9 cellular contexts compared by ENCODE assay signal in the genomic region with DNA sequence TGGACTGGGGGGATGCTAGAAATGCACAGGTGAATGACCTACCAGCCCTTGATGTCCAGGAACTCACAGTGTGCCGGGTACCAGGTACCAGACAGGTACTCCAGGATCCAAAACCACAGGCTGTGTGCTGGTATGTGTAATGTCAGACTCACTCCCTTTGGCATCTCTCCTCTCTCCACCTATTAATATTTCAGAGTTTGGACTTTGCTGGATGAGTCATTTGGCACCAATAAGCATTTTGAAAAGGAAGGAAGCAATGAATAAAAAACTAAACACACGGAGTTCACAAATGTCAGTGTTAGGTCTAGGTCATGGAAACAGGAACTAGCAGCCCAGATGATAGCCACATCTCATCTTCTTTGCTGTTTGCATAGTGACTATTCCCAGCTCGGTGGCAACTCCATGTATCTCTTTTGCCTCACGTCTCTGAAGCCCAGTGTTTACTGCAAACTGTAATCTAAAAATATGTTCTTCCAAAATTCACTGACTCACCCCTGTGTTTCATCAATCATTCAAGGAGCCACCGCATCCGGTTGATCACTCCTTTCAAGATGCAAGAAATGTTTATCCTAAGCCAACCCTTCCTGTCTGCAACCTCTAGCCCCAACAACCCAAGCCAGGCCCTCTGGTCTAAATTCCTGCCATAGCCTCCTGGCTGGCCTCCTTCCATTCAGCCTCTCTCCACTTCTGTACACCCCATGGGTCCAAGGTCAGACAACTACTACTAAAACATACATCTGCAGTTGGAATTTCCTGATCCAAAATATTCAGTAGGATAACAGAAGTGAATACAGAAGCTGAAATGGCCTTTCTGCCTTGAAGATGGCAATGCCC. TPM values are rescaled to one million over a fixed set of nuclear protein-coding genes. Genes with fewer than 3 reads are reported as not detected.
DNase-seq lines count a peak whose midpoint lies in the region; ATAC-seq, FAIRE-seq and TF ChIP-seq lines count a peak whose summit lies in the region.
"Had no signal": no experiment of that assay in that cellular context is flagged by ENCODE, and none has a peak within 500 bp of the region (broad histone marks: within the 10 kb centered on the region; RNA-seq: fewer than 3 reads in every experiment).

No MANE protein-coding gene starts in this region.

- H3K4me2 ChIP-seq in GM23248 (ENCODE audit: unreplicated experiment), result peak overlapping the region; percentile 80

- H3K9me3 Mint-ChIP-seq in natural killer cell, result no peaks in the 10 kb centered on the region

- FAIRE-seq in RCC 7860 (lab: Jason Lieb, UNC) (peak; percentile 94), D721Med (lab: Jason Lieb, UNC) (no peak)

- in situ Hi-C loops in GM23248 (cut with MboI), result no loop called here
- in situ Hi-C loops in G401 (cut with HindIII; ENCODE audit: low sequenced_read_pairs), result no loop called here

- peaks cover 8 to 11% of the 10 kb centered on the region in 2 donors for H3K4me1 Mint-ChIP-seq in natural killer cell

- H3K27ac ChIP-seq in GM23248 (peak overlapping the region; percentile 77), dorsolateral prefrontal cortex (peak overlapping the region in 32 of 59 donors; percentile 2 to 73 (median 44))
- H3K27ac ChIP-seq: SK-N-MC had no signal

- DNase-seq in GM23248 (peak; percentile 94), RCC 7860 (ENCODE audit: low spot score) (peak; percentile 96), dorsolateral prefrontal cortex (no peak), natural killer cell (no peak), D721Med (ENCODE audit: insufficient read length, low spot score) (no peak), G401 (ENCODE audit: low spot score) (no peak), NCI-H524 (lab: John Stamatoyannopoulos, UW) (no peak)

- peaks cover 60% of the 10 kb centered on the region for H3K4me1 ChIP-seq in GM23248 (ENCODE audit: insufficient read depth)

- H3F3A ChIP-seq in GM23248 (ENCODE audit: insufficient read depth), result peaks cover 54% of the 10 kb centered on the region

- H3K27me3 ChIP-seq in GM23248 (replicated peaks; ENCODE audit: insufficient read depth) (no peaks in the 10 kb centered on the region), dorsolateral prefrontal cortex (peaks cover 0 to 8% (median 0%) of the 10 kb centered on the region in 45 donors)

- TF ChIP-seq CTCF in dorsolateral prefrontal cortex (IDR thresholded peaks at IDR 0.05 in 54 of 56, conservative IDR thresholded peaks at IDR 0.05 in 2 of 56; ENCODE audit: low read depth in 1 of 56, partially characterized antibody in 56 of 56) (no peak), natural killer cell (IDR thresholded peaks at IDR 0.05) (no peak), D721Med (IDR thresholded peaks at IDR 0.05; ENCODE audit: insufficient read depth, missing control alignments) (no peak)

- H4K20me1 ChIP-seq in GM23248 (ENCODE audit: insufficient read depth), result no peaks in the 10 kb centered on the region

- H3K9me2 ChIP-seq in GM23248 (ENCODE audit: insufficient read depth), result no peaks in the 10 kb centered on the region

- no peak overlapping the region for H2AFZ ChIP-seq in GM23248

- intact Hi-C loops in dorsolateral prefrontal cortex (cut with DNase I) (no loop called here), natural killer cell (cut with micrococcal nuclease) (no loop called here)

- H3K27me3 Mint-ChIP-seq in natural killer cell (ENCODE audit: low read depth in 2 of 2), result peaks cover 19 to 37% of the 10 kb centered on the region in 2 donors

- H3K36me3 ChIP-seq in GM23248 (ENCODE audit: low read depth), result no peaks in the 10 kb centered on the region

- H3K36me3 Mint-ChIP-seq in natural killer cell, result no peaks in the 10 kb centered on the region

- H3K4me3 ChIP-seq in GM23248 (peak overlapping the region; percentile 55), dorsolateral prefrontal cortex (no peak overlapping the region)
- H3K4me3 ChIP-seq: SK-N-MC had no signal

- H3K9me3 ChIP-seq in GM23248 (ENCODE audit: low read depth), result no peaks in the 10 kb centered on the region

- no peak overlapping the region for H3K4me3 Mint-ChIP-seq in natural killer cell

- 2% methylated on average over 6 of the region's 6 CpGs for WGBS in GM23248 (ENCODE audit: low coverage in 1 of 2, low lambda C conversion rate in 2 of 2, missing lambda C conversion rate in 2 of 2), 2 experiments

- ATAC-seq in natural killer cell (peak in 2 of 3 donors; percentile 18 to 25), HG02970 (IDR thresholded peaks at IDR 0.05; ENCODE audit: low FRiP score, unreplicated experiment) (no peak)

- H3K9ac ChIP-seq in GM23248, result peak overlapping the region; percentile 54

- peak overlapping the region in 1 of 2 donors; percentile 40 for H3K27ac Mint-ChIP-seq in natural killer cell

- H3K79me2 ChIP-seq in GM23248 (ENCODE audit: insufficient read depth), result peaks cover 90% of the 10 kb centered on the region

RNA-seq across cellular contexts. Expression of gene ITGB5, which starts 8.4 kb away (rescaled TPM):
- 383 and 523 TPM in 2 replicates for total RNA-seq in GM23248 (2014; rRNA removed; shearing (Covaris generic))
- 33.9 and 39.4 TPM in 2 replicates for polyA plus RNA-seq in GM23248 (2016; fragmentation: Nextera tagmentation; extraction: Ambion mirVana)
- 100 to 1,000 TPM in 1 of 120 experiments, 10 to 100 TPM in 119; 16.4 to 107 (median 32.0) TPM for total RNA-seq in dorsolateral prefrontal cortex
- 1 to 10 TPM; 1.0 to 8.4 (median 5.4) TPM for total RNA-seq in natural killer cell
- total RNA-seq in G401 (2014; rRNA removed; shearing (Covaris generic)), result 47.2 and 80.4 TPM in 2 replicates

RNA-seq across cellular contexts. Expression of gene MUC13, which starts 55.8 kb away (rescaled TPM):
- 0.25 and 0.32 TPM in 2 replicates for total RNA-seq in GM23248 (2014; rRNA removed; shearing (Covaris generic))
- 0.09 and 0.18 TPM in 2 replicates for polyA plus RNA-seq in GM23248 (2016; fragmentation: Nextera tagmentation; extraction: Ambion mirVana)
- under 1 TPM in 6 of 120 experiments, not detected in 114; 0.13 to 0.39 (median 0.22) TPM for total RNA-seq in dorsolateral prefrontal cortex
- 1 to 10 TPM in 1 of 3 donors, under 1 TPM in 2; 0.16 to 2.1 (median 0.63) TPM for total RNA-seq in natural killer cell
- total RNA-seq in G401 (2014; rRNA removed; shearing (Covaris generic)), result not detected in 2 replicates

Comparison
In these comparisons a context has a peak if more than half of its experiments do, and no peak if none do; other contexts are left out.
1. DNase-seq: peak in GM23248 (single experiment) and RCC 7860 (single experiment); none in dorsolateral prefrontal cortex (0 of 10), natural killer cell (single experiment), D721Med (single experiment), G401 (single experiment) and NCI-H524 (0 of 2).